In the genomic region with DNA sequence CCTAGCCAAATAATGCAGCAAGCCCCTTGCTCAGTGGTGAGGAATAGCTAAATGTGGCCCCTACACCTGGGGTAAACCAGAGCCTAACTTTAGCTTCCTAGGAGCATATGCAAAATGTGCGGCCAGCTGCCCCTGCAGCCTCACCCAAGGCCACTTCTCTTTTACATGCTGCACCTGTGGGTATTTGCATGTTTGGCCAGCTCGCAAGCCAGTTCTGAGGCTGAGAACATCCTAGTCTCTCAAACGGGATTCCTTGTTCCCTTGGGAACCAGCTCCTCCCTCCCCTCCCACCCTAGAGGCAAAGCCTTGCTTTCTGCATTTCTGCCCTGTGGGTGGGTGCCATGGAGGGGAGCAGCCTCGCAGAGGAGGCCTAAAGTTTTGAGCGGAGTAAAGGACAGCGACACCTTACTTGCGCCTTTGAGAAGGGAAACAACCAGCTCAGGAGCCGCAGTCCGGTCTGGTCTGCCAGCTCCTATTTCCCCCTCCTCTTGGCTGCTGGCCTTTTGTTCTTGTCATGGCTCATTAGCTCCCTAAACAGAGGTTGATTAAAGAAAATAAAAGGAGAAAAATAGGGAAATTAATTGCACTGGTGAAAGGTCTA, we compare ENCODE assay signal across 10 cellular contexts.
DNase-seq lines count a peak whose midpoint lies in the region; ATAC-seq and TF ChIP-seq lines count a peak whose summit lies in the region.
"Had no signal": no experiment of that assay in that cellular context is flagged by ENCODE, and none has a peak within 500 bp of the region (broad histone marks: within the 10 kb centered on the region; RNA-seq: fewer than 3 reads in every experiment).

No MANE protein-coding gene starts in this region.

- WGBS in smooth muscle cell (ENCODE audit: low lambda C conversion rate) = 55% methylated on average over 9 of the region's 9 CpGs
- WGBS in mammary epithelial cell (ENCODE audit: low coverage, missing lambda C conversion rate) = 61% methylated on average over 8 of the region's 9 CpGs
- 64% methylated on average over 9 of the region's 9 CpGs for WGBS in GM23248 (ENCODE audit: low coverage in 1 of 2, low lambda C conversion rate in 2 of 2, missing lambda C conversion rate in 2 of 2), 2 experiments

- no peaks in the 10 kb centered on the region; the same call in 1 of the 2 replicates for H3K36me3 ChIP-seq in DOHH2 (ENCODE audit: control insufficient read depth, low read length)
- no peaks in the 10 kb centered on the region for H3K36me3 ChIP-seq in smooth muscle cell (ENCODE audit: low read depth)
- H3K36me3 ChIP-seq in mammary epithelial cell (ENCODE audit: insufficient read depth, low read length) = no peaks in the 10 kb centered on the region
- no peaks in the 10 kb centered on the region for H3K36me3 ChIP-seq in GM23248 (ENCODE audit: low read depth)
- H3K36me3 ChIP-seq: thoracic aorta had no signal

- no peaks in the 10 kb centered on the region for H3K9me2 ChIP-seq in DOHH2 (replicated peaks; ENCODE audit: control insufficient read depth, low read length)
- no peaks in the 10 kb centered on the region for H3K9me2 ChIP-seq in GM23248 (ENCODE audit: insufficient read depth)

- in situ Hi-C loops in mammary epithelial cell (cut with MboI; ENCODE audit: low sequenced_read_pairs in 2 of 2) (no loop called here), GM23248 (cut with MboI) (no loop called here)

- intact Hi-C loops in mammary epithelial cell (cut with micrococcal nuclease) = no loop called here

- H2AFZ ChIP-seq in smooth muscle cell (ENCODE audit: low read depth) (no peak overlapping the region), mammary epithelial cell (ENCODE audit: low read depth, low read length) (no peak overlapping the region), GM23248 (no peak overlapping the region)

- H3K27me3 Mint-ChIP-seq in T-helper 17 cell = peaks cover 21% of the 10 kb centered on the region

- H3K27ac ChIP-seq in DOHH2 (ENCODE audit: low read depth, low read length) (peak overlapping the region; percentile 95), smooth muscle cell (ENCODE audit: low read depth) (no peak overlapping the region), mammary epithelial cell (ENCODE audit: insufficient read depth, low read depth, low read length) (no peak overlapping the region), GM23248 (no peak overlapping the region)
- H3K27ac ChIP-seq: C4-2B, thoracic aorta had no signal

- H3K27me3 ChIP-seq in DOHH2 (ENCODE audit: control insufficient read depth, low read length) = no peaks in the 10 kb centered on the region
- H3K27me3 ChIP-seq in smooth muscle cell (ENCODE audit: low read depth) = peaks cover 11% of the 10 kb centered on the region
- H3K27me3 ChIP-seq in mammary epithelial cell (ENCODE audit: insufficient read depth, low read length) = no peaks in the 10 kb centered on the region
- H3K27me3 ChIP-seq in GM23248 (replicated peaks; ENCODE audit: insufficient read depth) = no peaks in the 10 kb centered on the region

- H3K4me1 Mint-ChIP-seq in T-helper 17 cell = peaks cover 3% of the 10 kb centered on the region

- dilution Hi-C loops in mammary epithelial cell (cut with HindIII; ENCODE audit: low sequenced_read_pairs) = no loop called here

- H3K4me1 ChIP-seq in DOHH2 (ENCODE audit: control insufficient read depth, low read length) (peaks cover 94% of the 10 kb centered on the region), smooth muscle cell (ENCODE audit: low read depth) (peaks cover 17% of the 10 kb centered on the region), mammary epithelial cell (ENCODE audit: insufficient read depth, low read length) (no peaks in the 10 kb centered on the region), GM23248 (ENCODE audit: insufficient read depth) (no peaks in the 10 kb centered on the region)

- no TSS peak for BruUV-seq in mammary epithelial cell (replicated peaks; lab: Mats Ljungman, UMichigan)

- peak; percentile 20 for TF ChIP-seq CTCF in DOHH2 (IDR thresholded peaks at IDR 0.05; ENCODE audit: low read depth, low read length, poor library complexity, severe bottlenecking)
- TF ChIP-seq CTCF in smooth muscle cell (IDR thresholded peaks at IDR 0.05; ENCODE audit: borderline replicate concordance, insufficient read depth, poor library complexity, severe bottlenecking) = no peak
- no peak for TF ChIP-seq CTCF in mammary epithelial cell (conservative IDR thresholded peaks at IDR 0.05 in 1 of 2, IDR thresholded peaks at IDR 0.05 in 1 of 2; ENCODE audit: extremely low read depth in 1 of 2, insufficient read depth in 1 of 2, low read depth in 1 of 2, low read length in 2 of 2)

- CTCF ChIA-PET in mammary epithelial cell (lab: Charles Lee; ENCODE audit: low non-redundant PET) = no interaction called here

- H3K4me2 ChIP-seq in DOHH2 (ENCODE audit: low read length) (peak overlapping the region; percentile 95), smooth muscle cell (no peak overlapping the region), mammary epithelial cell (ENCODE audit: insufficient read depth, low read depth, low read length) (no peak overlapping the region), GM23248 (ENCODE audit: unreplicated experiment) (no peak overlapping the region)

- no peaks in the 10 kb centered on the region for H3K79me2 ChIP-seq in DOHH2 (ENCODE audit: control insufficient read depth, low read length)
- H3K79me2 ChIP-seq in smooth muscle cell (ENCODE audit: low read depth) = no peaks in the 10 kb centered on the region
- H3K79me2 ChIP-seq in mammary epithelial cell (ENCODE audit: insufficient read depth, low read length) = no peaks in the 10 kb centered on the region
- H3K79me2 ChIP-seq in GM23248 (ENCODE audit: insufficient read depth) = no peaks in the 10 kb centered on the region

- H3K9ac ChIP-seq in smooth muscle cell (ENCODE audit: low read depth) (no peak overlapping the region), mammary epithelial cell (ENCODE audit: insufficient read depth, low read length) (no peak overlapping the region), GM23248 (no peak overlapping the region)

- H4K20me1 ChIP-seq in DOHH2 (ENCODE audit: control insufficient read depth, insufficient read depth, low read depth, low read length) (no peaks in the 10 kb centered on the region), smooth muscle cell (ENCODE audit: low read depth) (no peaks in the 10 kb centered on the region), mammary epithelial cell (ENCODE audit: insufficient read depth, low read length) (no peaks in the 10 kb centered on the region), GM23248 (ENCODE audit: insufficient read depth) (no peaks in the 10 kb centered on the region)

- H3F3A ChIP-seq in DOHH2 (ENCODE audit: control insufficient read depth, insufficient read depth) (peaks cover 56% of the 10 kb centered on the region), smooth muscle cell (ENCODE audit: low read depth) (no peaks in the 10 kb centered on the region), GM23248 (ENCODE audit: insufficient read depth) (no peaks in the 10 kb centered on the region)

- ATAC-seq in GM19455 (IDR thresholded peaks at IDR 0.05; ENCODE audit: unreplicated experiment) (peak; percentile 80), HG03108 (IDR thresholded peaks at IDR 0.05; ENCODE audit: unreplicated experiment) (peak; percentile 75), T-helper 17 cell (peak; percentile 48)

- no peaks in the 10 kb centered on the region for H3K9me3 ChIP-seq in DOHH2 (ENCODE audit: control insufficient read depth, insufficient read depth, low read length)
- no peaks in the 10 kb centered on the region for H3K9me3 ChIP-seq in T-helper 17 cell (ENCODE audit: control insufficient read depth, low read length, poor library complexity, severe bottlenecking)
- no peaks in the 10 kb centered on the region for H3K9me3 ChIP-seq in smooth muscle cell (replicated peaks; ENCODE audit: low read depth)
- H3K9me3 ChIP-seq in mammary epithelial cell (replicated peaks; ENCODE audit: insufficient read depth, low read length) = no peaks in the 10 kb centered on the region
- no peaks in the 10 kb centered on the region for H3K9me3 ChIP-seq in GM23248 (ENCODE audit: low read depth)
- H3K9me3 ChIP-seq: thoracic aorta had no signal

- no peaks in the 10 kb centered on the region for H3K36me3 Mint-ChIP-seq in T-helper 17 cell (ENCODE audit: low read depth)

- H3K4me3 ChIP-seq in DOHH2 (ENCODE audit: low read length) = peak overlapping the region; percentile 64
- no peak overlapping the region for H3K4me3 ChIP-seq in smooth muscle cell
- H3K4me3 ChIP-seq in mammary epithelial cell (replicated peaks in 1 of 3; ENCODE audit: insufficient read depth in 1 of 3, low read depth in 2 of 3, low read length in 3 of 3) = no peak overlapping the region
- H3K4me3 ChIP-seq in GM23248 = no peak overlapping the region
- H3K4me3 ChIP-seq: thoracic aorta had no signal

- H3K27ac Mint-ChIP-seq in T-helper 17 cell = no peak overlapping the region

- no peak overlapping the region for H3K4me3 Mint-ChIP-seq in T-helper 17 cell

- no peak for DNase-seq in T-helper 17 cell
- no peak for DNase-seq in Kasumi-1 (lab: John Stamatoyannopoulos, UW)
- DNase-seq in smooth muscle cell (lab: John Stamatoyannopoulos, UW; ENCODE audit: unreplicated experiment) = no peak
- DNase-seq in mammary epithelial cell = no peak
- no peak for DNase-seq in GM23248
